20 cellular contexts compared by ENCODE assay signal in genomic region chr19:48804496-48804895, GRCh38. TPM values are rescaled to one million over a fixed set of nuclear protein-coding genes. Genes with fewer than 3 reads are reported as not detected.
DNase-seq lines count a peak whose midpoint lies in the region; ATAC-seq lines count a peak whose summit lies in the region.
"Had no signal": no experiment of that assay in that cellular context is flagged by ENCODE, and none has a peak within 500 bp of the region (broad histone marks: within the 10 kb centered on the region; RNA-seq: fewer than 3 reads in every experiment).

No MANE protein-coding gene starts in this region.

- H3K9me3 Mint-ChIP-seq in activated CD4-positive, alpha-beta T cell treated with anti-CD3 and anti-CD28 coated beads, Interleukin-2, amount 10 ng/mL, durations not matched to agents 24 days and 14 days = no peaks in the 10 kb centered on the region

- no peaks in the 10 kb centered on the region for H3K27me3 Mint-ChIP-seq in activated CD4-positive, alpha-beta T cell treated with anti-CD3 and anti-CD28 coated beads, Interleukin-2, amount 10 ng/mL, durations not matched to agents 24 days and 14 days

- 0 out of 2 replicates have a peak, but pooled peaks cover 1% of the 10 kb centered on the region for H3K36me3 ChIP-seq in H7 (replicated peaks; ENCODE audit: control insufficient read depth, insufficient read depth, low read length)

- peak; percentile 21 for DNase-seq in H7
- DNase-seq in caudate nucleus (lab: John Stamatoyannopoulos, UW) = peak in 4 of 61 donors; percentile 4 to 25 (median 14)
- peak in 13 of 49 donors; percentile 5 to 57 (median 24) for DNase-seq in substantia nigra (lab: John Stamatoyannopoulos, UW)
- DNase-seq in activated CD4-positive, alpha-beta T cell treated with anti-CD3 and anti-CD28 coated beads, Interleukin-2, amount 10 ng/mL, durations not matched to agents 24 days and 14 days = no peak
- no peak for DNase-seq in GOT3 (lab: John Stamatoyannopoulos, UW)
- DNase-seq: DMS79 treated with DMSO at 0.1 percent for 48 hours, NCI-H1417 treated with DMSO at 0.1 percent for 48 hours, NCI-H187 treated with DMSO at 0.1 percent for 48 hours, NCI-H2227 treated with DMSO at 0.1 percent for 48 hours, NCI-H524, NCI-H82, SHP77 treated with DMSO at 0.1 percent for 48 hours had no signal

- no peak overlapping the region for H3K4me3 Mint-ChIP-seq in activated CD4-positive, alpha-beta T cell treated with anti-CD3 and anti-CD28 coated beads, Interleukin-2, amount 10 ng/mL, durations not matched to agents 24 days and 14 days

- H3K4me1 Mint-ChIP-seq in activated CD4-positive, alpha-beta T cell treated with anti-CD3 and anti-CD28 coated beads, Interleukin-2, amount 10 ng/mL, durations not matched to agents 24 days and 14 days = peaks cover 15% of the 10 kb centered on the region

- intact Hi-C loops in activated CD4-positive, alpha-beta T cell treated with anti-CD3 and anti-CD28 coated beads, Interleukin-2, amount 10 ng/mL, durations not matched to agents 24 days and 14 days (cut with micrococcal nuclease) = no loop called here

- no peak overlapping the region for H3K4me3 ChIP-seq in H7 (ENCODE audit: insufficient read depth, low read depth, low read length)
- H3K4me3 ChIP-seq: HAP-1 had no signal

- H3K27ac ChIP-seq in caudate nucleus (ENCODE audit: low read depth, low read length) (peak overlapping the region; percentile 70), layer of hippocampus (ENCODE audit: low read depth, low read length) (peak overlapping the region; percentile 57), substantia nigra (ENCODE audit: low read depth, low read length, poor library complexity, severe bottlenecking) (peak overlapping the region; percentile 30)
- H3K27ac ChIP-seq: C4-2B, KMS-11 had no signal

- ATAC-seq in HG03139 (IDR thresholded peaks at IDR 0.05; ENCODE audit: unreplicated experiment) (no peak), HG03460 (IDR thresholded peaks at IDR 0.05; ENCODE audit: unreplicated experiment) (no peak)

- no peak overlapping the region for H3K27ac Mint-ChIP-seq in activated CD4-positive, alpha-beta T cell treated with anti-CD3 and anti-CD28 coated beads, Interleukin-2, amount 10 ng/mL, durations not matched to agents 24 days and 14 days

- H3K36me3 Mint-ChIP-seq in activated CD4-positive, alpha-beta T cell treated with anti-CD3 and anti-CD28 coated beads, Interleukin-2, amount 10 ng/mL, durations not matched to agents 24 days and 14 days (ENCODE audit: low read depth) = peaks cover 14% of the 10 kb centered on the region

- no peaks in the 10 kb centered on the region for H3K27me3 ChIP-seq in H7 (ENCODE audit: control insufficient read depth, insufficient read depth, low read length)
- H3K27me3 ChIP-seq in layer of hippocampus (ENCODE audit: control insufficient read depth, insufficient read depth, low read length) = no peaks in the 10 kb centered on the region

RNA-seq across cellular contexts. Expression of gene BCAT2, which starts 6.3 kb away (rescaled TPM):
- 31.5 and 40.0 TPM in 2 replicates for total RNA-seq in H7 (2014; rRNA removed; shearing (Covaris generic))
- total RNA-seq in activated CD4-positive, alpha-beta T cell treated with anti-CD3 and anti-CD28 coated beads, Interleukin-2, amount 10 ng/mL, durations not matched to agents 24 days and 14 days = 90.3 and 95.7 TPM in 2 replicates

RNA-seq across cellular contexts. Expression of gene HSD17B14, which starts 31.8 kb away (rescaled TPM):
- 9.9 and 18.0 TPM in 2 replicates for total RNA-seq in H7 (2014; rRNA removed; shearing (Covaris generic))
- 0.44 and 0.47 TPM in 2 replicates for total RNA-seq in activated CD4-positive, alpha-beta T cell treated with anti-CD3 and anti-CD28 coated beads, Interleukin-2, amount 10 ng/mL, durations not matched to agents 24 days and 14 days

RNA-seq across cellular contexts. Expression of gene FGF21, which starts 49.2 kb away (rescaled TPM):
- 0.35 TPM in 1 of 2 replicates, not detected in the other for total RNA-seq in H7 (2014; rRNA removed; shearing (Covaris generic))
- not detected in 2 replicates for total RNA-seq in activated CD4-positive, alpha-beta T cell treated with anti-CD3 and anti-CD28 coated beads, Interleukin-2, amount 10 ng/mL, durations not matched to agents 24 days and 14 days
- total RNA-seq: M059J, RPMI7951 had no signal

RNA-seq across cellular contexts. Expression of gene FUT1, which starts 52.1 kb away (rescaled TPM):
- 6.1 and 8.2 TPM in 2 replicates for total RNA-seq in H7 (2014; rRNA removed; shearing (Covaris generic))
- total RNA-seq in activated CD4-positive, alpha-beta T cell treated with anti-CD3 and anti-CD28 coated beads, Interleukin-2, amount 10 ng/mL, durations not matched to agents 24 days and 14 days = 0.23 and 0.26 TPM in 2 replicates

RNA-seq across cellular contexts. Expression of gene IZUMO1, which starts 57.8 kb away (rescaled TPM):
- total RNA-seq in H7 (2014; rRNA removed; shearing (Covaris generic)) = 0.18 and 0.24 TPM in 2 replicates
- 0.21 TPM in 1 of 2 replicates, not detected in the other for total RNA-seq in activated CD4-positive, alpha-beta T cell treated with anti-CD3 and anti-CD28 coated beads, Interleukin-2, amount 10 ng/mL, durations not matched to agents 24 days and 14 days
- total RNA-seq: M059J had no signal
